27 cellular contexts compared by ENCODE assay signal in genomic region chr20:33781133-33781532, GRCh38. TPM values are rescaled to one million over a fixed set of nuclear protein-coding genes. Genes with fewer than 3 reads are reported as not detected.
DNase-seq lines count a peak whose midpoint lies in the region; ATAC-seq and TF ChIP-seq lines count a peak whose summit lies in the region.
"Had no signal": no experiment of that assay in that cellular context is flagged by ENCODE, and none has a peak within 500 bp of the region (broad histone marks: within the 10 kb centered on the region; RNA-seq: fewer than 3 reads in every experiment).

No MANE protein-coding gene starts in this region.

- H3K27ac ChIP-seq in PC-9: peak overlapping the region; percentile 98; the same call in 1 of the 2 replicates
- H3K27ac ChIP-seq: ascending aorta, coronary artery had no signal

- H3K9me3 ChIP-seq in PC-9 (ENCODE audit: insufficient read depth, low read depth): no peaks in the 10 kb centered on the region
- H3K9me3 ChIP-seq: ascending aorta had no signal

- BruUV-seq in PC-9 (replicated peaks; lab: Mats Ljungman, UMichigan): no TSS peak

- H3K4me2 ChIP-seq in PC-9: no peak overlapping the region
- H3K4me2 ChIP-seq: GM23338 had no signal

- H3K4me1 Mint-ChIP-seq in T-helper 2 cell treated with Interferon-gamma antibody and Interleukin-4, amounts not matched to agents 5 μg/mL and 100 μg/mL, for 36 hours (ENCODE audit: low read depth): peaks cover 18% of the 10 kb centered on the region
- peaks cover 0 to 5% of the 10 kb centered on the region in 2 donors for H3K4me1 Mint-ChIP-seq in effector memory CD8-positive, alpha-beta T cell (ENCODE audit: low read depth in 2 of 2)
- peaks cover 21% of the 10 kb centered on the region for H3K4me1 Mint-ChIP-seq in progenitor cell of endocrine pancreas (ENCODE audit: low read depth)
- H3K4me1 Mint-ChIP-seq: GM23338, mesothelial cell of epicardium had no signal

- H3K4me3 Mint-ChIP-seq in T-helper 2 cell treated with Interferon-gamma antibody and Interleukin-4, amounts not matched to agents 5 μg/mL and 100 μg/mL, for 36 hours: no peak overlapping the region
- H3K4me3 Mint-ChIP-seq in effector memory CD8-positive, alpha-beta T cell: no peak overlapping the region
- no peak overlapping the region for H3K4me3 Mint-ChIP-seq in progenitor cell of endocrine pancreas (ENCODE audit: low read depth)
- H3K4me3 Mint-ChIP-seq: CD4-positive, CD25-positive, alpha-beta regulatory T cell; GM23338; mesothelial cell of epicardium; naive thymus-derived CD8-positive, alpha-beta T cell had no signal

- no peak for TF ChIP-seq CTCF in PC-9 (conservative IDR thresholded peaks at IDR 0.05)
- TF ChIP-seq CTCF in progenitor cell of endocrine pancreas (IDR thresholded peaks at IDR 0.05; ENCODE audit: unreplicated experiment): no peak

- H3K36me3 Mint-ChIP-seq in T-helper 2 cell treated with Interferon-gamma antibody and Interleukin-4, amounts not matched to agents 5 μg/mL and 100 μg/mL, for 36 hours (ENCODE audit: low read depth): peaks cover 12% of the 10 kb centered on the region
- H3K36me3 Mint-ChIP-seq in effector memory CD8-positive, alpha-beta T cell (ENCODE audit: insufficient read depth): no peaks in the 10 kb centered on the region
- no peaks in the 10 kb centered on the region for H3K36me3 Mint-ChIP-seq in progenitor cell of endocrine pancreas (ENCODE audit: insufficient read depth)

- peaks cover 7% of the 10 kb centered on the region; the same call in 1 of the 2 replicates for H3K79me2 ChIP-seq in PC-9 (ENCODE audit: low read depth)

- H3K27me3 Mint-ChIP-seq in T-helper 2 cell treated with Interferon-gamma antibody and Interleukin-4, amounts not matched to agents 5 μg/mL and 100 μg/mL, for 36 hours (ENCODE audit: low read depth): no peaks in the 10 kb centered on the region
- no peaks in the 10 kb centered on the region for H3K27me3 Mint-ChIP-seq in effector memory CD8-positive, alpha-beta T cell
- H3K27me3 Mint-ChIP-seq in progenitor cell of endocrine pancreas: no peaks in the 10 kb centered on the region
- H3K27me3 Mint-ChIP-seq: CD4-positive, CD25-positive, alpha-beta regulatory T cell; naive thymus-derived CD8-positive, alpha-beta T cell had no signal

- H2AFZ ChIP-seq in PC-9: no peak overlapping the region
- H2AFZ ChIP-seq: GM23338 had no signal

- H3K4me3 ChIP-seq in PC-9: no peak overlapping the region
- H3K4me3 ChIP-seq: ascending aorta, coronary artery, GM23338, K562 had no signal

- H4K20me1 ChIP-seq in PC-9 (ENCODE audit: insufficient read depth): no peaks in the 10 kb centered on the region

- peak overlapping the region; percentile 3 for H3K27ac Mint-ChIP-seq in T-helper 2 cell treated with Interferon-gamma antibody and Interleukin-4, amounts not matched to agents 5 μg/mL and 100 μg/mL, for 36 hours
- peak overlapping the region; percentile 8 to 45 for H3K27ac Mint-ChIP-seq in effector memory CD8-positive, alpha-beta T cell
- H3K27ac Mint-ChIP-seq in progenitor cell of endocrine pancreas: peak overlapping the region; percentile 48
- H3K27ac Mint-ChIP-seq: CD4-positive, CD25-positive, alpha-beta regulatory T cell; GM23338; mesothelial cell of epicardium; naive thymus-derived CD8-positive, alpha-beta T cell had no signal

- CTCF ChIA-PET in PC-9 (lab: Charles Lee): no interaction called here

- intact Hi-C loops in PC-9 (cut with micrococcal nuclease; ENCODE audit: unreplicated experiment): no loop called here
- intact Hi-C loops in left ventricle myocardium superior (cut with micrococcal nuclease): no loop called here

- no peaks in the 10 kb centered on the region; the same call in 1 of the 2 replicates for H3K9me2 ChIP-seq in PC-9 (ENCODE audit: insufficient read depth)

- ATAC-seq in effector memory CD8-positive, alpha-beta T cell (replicated peaks): no peak
- ATAC-seq in HG02763 (IDR thresholded peaks at IDR 0.05; ENCODE audit: unreplicated experiment) (no peak), left ventricle myocardium superior (no peak)
- ATAC-seq: GM23338; K562; naive thymus-derived CD8-positive, alpha-beta T cell had no signal

- peaks cover 48% of the 10 kb centered on the region for H3K4me1 ChIP-seq in PC-9 (replicated peaks; ENCODE audit: insufficient read depth)
- H3K4me1 ChIP-seq: ascending aorta had no signal

- DNase-seq in T-helper 2 cell treated with Interferon-gamma antibody and Interleukin-4, amounts not matched to agents 5 μg/mL and 100 μg/mL, for 36 hours (ENCODE audit: low spot score): no peak
- DNase-seq in T-helper 2 cell (no peak), PC-9 (no peak), progenitor cell of endocrine pancreas (ENCODE audit: low spot score, unreplicated experiment) (no peak), kidney tubule cell (ENCODE audit: low spot score) (no peak), left ventricle myocardium superior (no peak)
- DNase-seq in effector memory CD8-positive, alpha-beta T cell: no peak
- DNase-seq: activated CD4-positive, alpha-beta T cell treated with anti-CD3 and anti-CD28 coated beads for 4 hours; activated gamma-delta T cell treated with Interleukin-2 at 50 U/mL for 16 hours; activated T-cell treated with anti-CD3 and anti-CD28 coated beads, Interleukin-2, amount 50 U/mL, for 1 hour; CD4-positive, CD25-positive, alpha-beta regulatory T cell; effector memory CD4-positive, alpha-beta T cell; naive thymus-derived CD8-positive, alpha-beta T cell; NCI-H1092 treated with DMSO at 0.1 percent for 48 hours; NCI-H187 treated with DMSO at 0.1 percent for 48 hours; NCI-H2171 treated with DMSO at 0.1 percent for 48 hours; NCI-H524; nucleus accumbens; SHP77; stimulated activated CD4-positive, alpha-beta T cell treated with anti-CD3 and anti-CD28 coated beads, Interleukin-15, amount 100 ng/mL, for 24 hours; stimulated activated naive CD4-positive, alpha-beta T cell had no signal

- POLR2A ChIA-PET in PC-9 (lab: Charles Lee; ENCODE audit: unreplicated experiment): interaction anchor here (0.7 kb wide), 1 partner anchor 63 kb away, joined by 19 read pairs; no protein-coding TSS in a partner anchor

- H3K36me3 ChIP-seq in PC-9 (ENCODE audit: low read depth): no peaks in the 10 kb centered on the region

- H3K9me3 Mint-ChIP-seq in T-helper 2 cell treated with Interferon-gamma antibody and Interleukin-4, amounts not matched to agents 5 μg/mL and 100 μg/mL, for 36 hours: no peaks in the 10 kb centered on the region
- no peaks in the 10 kb centered on the region for H3K9me3 Mint-ChIP-seq in effector memory CD8-positive, alpha-beta T cell
- H3K9me3 Mint-ChIP-seq in progenitor cell of endocrine pancreas (ENCODE audit: low read depth): no peaks in the 10 kb centered on the region
- H3K9me3 Mint-ChIP-seq: CD4-positive, CD25-positive, alpha-beta regulatory T cell; GM23338; mesothelial cell of epicardium; naive thymus-derived CD8-positive, alpha-beta T cell had no signal

- peaks cover 36% of the 10 kb centered on the region for H3F3A ChIP-seq in PC-9 (ENCODE audit: insufficient read depth, low read depth)

- no peaks in the 10 kb centered on the region for H3K27me3 ChIP-seq in PC-9 (ENCODE audit: insufficient read depth, low read depth)
- H3K27me3 ChIP-seq: ascending aorta had no signal

RNA-seq across cellular contexts. Expression of gene CHMP4B, which starts 30.0 kb away (rescaled TPM):
- 176 and 180 TPM in 2 replicates for total RNA-seq in PC-9 (2021)
- total RNA-seq in progenitor cell of endocrine pancreas: 136 and 137 TPM in 2 replicates
- 101 TPM for total RNA-seq in left ventricle myocardium superior

RNA-seq across cellular contexts. Expression of gene ZNF341, which starts 49.3 kb away (rescaled TPM):
- total RNA-seq in PC-9 (2021): 5.2 and 5.6 TPM in 2 replicates
- 8.0 and 8.3 TPM in 2 replicates for total RNA-seq in progenitor cell of endocrine pancreas
- 2.4 TPM for total RNA-seq in left ventricle myocardium superior
